Comparison of ENCODE assay signal across 16 cellular contexts in genomic region chr21:34793471-34793870, GRCh38.
"Had no signal": no experiment of that assay in that cellular context is flagged by ENCODE, and none has a peak within 500 bp of the region (broad histone marks: within the 10 kb centered on the region; RNA-seq: fewer than 3 reads in every experiment).

No MANE protein-coding gene starts in this region.

- DNase-seq: effector memory CD8-positive, alpha-beta T cell; erythroblast; heart right ventricle; hypothalamus; kidney glomerular epithelial cell; mammary epithelial cell; mucosa of descending colon; natural killer cell; posterior cingulate gyrus; small intestine; stimulated activated CD4-positive, alpha-beta T cell treated with anti-CD3 and anti-CD28 coated beads, Interleukin-2, amount 100 ng/mL, for 48 hours; stimulated activated naive CD4-positive, alpha-beta T cell treated with Interleukin-2 at 50 U/mL for 16 hours; upper lobe of left lung had no signal

- H3K9me3 ChIP-seq: heart right ventricle, mucosa of descending colon, upper lobe of left lung, vagina had no signal

- H3K27me3 ChIP-seq: upper lobe of left lung, vagina had no signal

- H3K27ac ChIP-seq: heart right ventricle, upper lobe of left lung, vagina had no signal

- H3K4me3 ChIP-seq: heart right ventricle, mucosa of descending colon, upper lobe of left lung, vagina had no signal

- H3K4me3 Mint-ChIP-seq: dendritic cell treated with granulocyte-macrophage colony-stimulating factor and Interleukin-4, amounts not matched to agents 40 ng/mL and 50 ng/mL, for 4 days; effector memory CD8-positive, alpha-beta T cell; natural killer cell; neural crest cell had no signal

- H3K27me3 Mint-ChIP-seq: dendritic cell treated with granulocyte-macrophage colony-stimulating factor and Interleukin-4, amounts not matched to agents 40 ng/mL and 50 ng/mL, for 4 days; effector memory CD8-positive, alpha-beta T cell had no signal

- H3K9me3 Mint-ChIP-seq: dendritic cell treated with granulocyte-macrophage colony-stimulating factor and Interleukin-4, amounts not matched to agents 40 ng/mL and 50 ng/mL, for 4 days; effector memory CD8-positive, alpha-beta T cell; natural killer cell; neural crest cell had no signal

- H3K27ac Mint-ChIP-seq: dendritic cell treated with granulocyte-macrophage colony-stimulating factor and Interleukin-4, amounts not matched to agents 40 ng/mL and 50 ng/mL, for 4 days; effector memory CD8-positive, alpha-beta T cell had no signal
